In genomic region chr5:2621631-2622030, GRCh38 we compare ENCODE assay signal across 9 cellular contexts.
"Had no signal": no experiment of that assay in that cellular context is flagged by ENCODE, and none has a peak within 500 bp of the region (broad histone marks: within the 10 kb centered on the region; RNA-seq: fewer than 3 reads in every experiment).

No MANE protein-coding gene starts in this region.

- H3K4me3 Mint-ChIP-seq: GM23338, H9, HFFc6 had no signal

- H3K4me3 ChIP-seq: GM23248, GM23338, HAP-1 had no signal

- H3K9me3 Mint-ChIP-seq: GM23338, H9 had no signal

- H3K9me3 ChIP-seq: HAP-1 had no signal

- H3K4me1 Mint-ChIP-seq: GM23338, H9 had no signal

- H3K36me3 ChIP-seq: HAP-1 had no signal

- H3K4me2 ChIP-seq: GM23338 had no signal

- H3K9ac ChIP-seq: GM23248 had no signal

- H2AFZ ChIP-seq: GM23248, GM23338 had no signal

- H3K27ac Mint-ChIP-seq: GM23338, HFFc6 had no signal

- H3K27ac ChIP-seq: GM23248 had no signal

- ATAC-seq: GM23338, HCT116 had no signal

- DNase-seq: GM23248, GOT3, H7, H9, HCEC 1CT, HFFc6 had no signal

- H3K4me1 ChIP-seq: HAP-1 had no signal
